ENCODE assay signal across 26 cellular contexts in the genomic region with DNA sequence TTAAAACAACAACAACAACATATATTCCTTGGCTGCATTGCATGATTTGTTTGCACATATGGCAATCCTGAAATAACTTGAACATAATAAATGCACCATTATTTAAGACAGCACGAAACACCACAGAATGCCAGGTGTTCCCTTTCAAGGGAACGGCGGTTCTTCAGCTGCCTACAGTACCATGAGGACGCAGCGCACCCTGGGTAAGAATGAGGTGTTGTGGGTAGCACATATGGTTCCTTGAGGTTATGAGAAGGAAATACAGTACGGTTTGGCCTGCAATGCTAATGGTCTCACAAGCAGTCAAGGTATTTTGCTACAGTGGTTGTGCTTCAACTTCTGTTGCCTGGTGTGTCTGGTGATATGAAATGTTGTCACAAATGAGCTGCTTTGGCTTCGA.
A peak's percentile ranks its signal among the peaks of the same experiment; 100 is the strongest.
DNase-seq lines count a peak whose midpoint lies in the region; ATAC-seq and TF ChIP-seq lines count a peak whose summit lies in the region.
"Had no signal": no experiment of that assay in that cellular context is flagged by ENCODE, and none has a peak within 500 bp of the region (broad histone marks: within the 10 kb centered on the region; RNA-seq: fewer than 3 reads in every experiment).

No MANE protein-coding gene starts in this region.

- H3K27ac ChIP-seq in IMR-90 (ENCODE audit: insufficient read depth, low read length) (no peak overlapping the region), aorta (ENCODE audit: low read depth in 1 of 2, low read length in 2 of 2) (no peak overlapping the region)
- H3K27ac ChIP-seq: HL-60, Peyer's patch had no signal

- H3K4me2 ChIP-seq in IMR-90 (ENCODE audit: low read depth, low read length) = no peak overlapping the region

- no peak overlapping the region for H2AK9ac ChIP-seq in IMR-90 (replicated peaks; ENCODE audit: low read depth, low read length, poor library complexity)

- H3K14ac ChIP-seq in IMR-90 (replicated peaks; ENCODE audit: low read depth, low read length) = no peak overlapping the region

- no CpG with 5 or more reads among the region's 7 CpGs for WGBS in IMR-90 (ENCODE audit: extremely low coverage in 2 of 2, insufficient read length in 1 of 2), 2 experiments
- WGBS in aorta, 2 donors = 91 to 94% methylated on average over 7 of the region's 7 CpGs

- H3K18ac ChIP-seq in IMR-90 (ENCODE audit: low read depth, low read length) = no peak overlapping the region

- H2BK5ac ChIP-seq in IMR-90 (ENCODE audit: low read depth, low read length, poor library complexity, severe bottlenecking) = no peak overlapping the region

- H3K9me1 ChIP-seq in IMR-90 (ENCODE audit: insufficient read depth, low read length) = peaks cover 7% of the 10 kb centered on the region

- H4K91ac ChIP-seq in IMR-90 (ENCODE audit: insufficient read depth, low read depth, low read length) = no peak overlapping the region

- CTCF ChIA-PET in IMR-90 (lab: Yijun Ruan, JAX) = no interaction called here

- no peak overlapping the region for H4K8ac ChIP-seq in IMR-90 (ENCODE audit: low read depth in 2 of 2, low read length in 2 of 2)

- no peak overlapping the region for H2BK15ac ChIP-seq in IMR-90 (ENCODE audit: low read depth, low read length)

- in situ Hi-C loops in IMR-90 (cut with MboI; ENCODE audit: low sequenced_read_pairs) = no loop called here

- H3K9ac ChIP-seq in IMR-90 (ENCODE audit: low read depth, low read length) = no peak overlapping the region

- no peak overlapping the region for H4K5ac ChIP-seq in IMR-90 (ENCODE audit: low read depth, low read length)

- peaks cover 31% of the 10 kb centered on the region for H3K36me3 ChIP-seq in IMR-90 (ENCODE audit: control insufficient read depth, insufficient read depth, low read length)
- H3K36me3 ChIP-seq in aorta (ENCODE audit: control insufficient read depth in 1 of 2, insufficient read depth in 2 of 2, low read length in 1 of 2) = no peaks in the 10 kb centered on the region
- H3K36me3 ChIP-seq: BE2C, Peyer's patch had no signal

- no peak for TF ChIP-seq RAD21 in IMR-90 (IDR thresholded peaks at IDR 0.05; ENCODE audit: low read length)

- dilution Hi-C loops in IMR-90 (cut with HindIII; ENCODE audit: low sequenced_read_pairs, unreplicated experiment) = no loop called here

- ATAC-seq in IMR-90 (ENCODE audit: low read depth) (no peak), aorta (ENCODE audit: low FRiP score) (no peak), GM21381 (IDR thresholded peaks at IDR 0.05; ENCODE audit: unreplicated experiment) (no peak), HG02938 (IDR thresholded peaks at IDR 0.05; ENCODE audit: unreplicated experiment) (no peak)
- ATAC-seq: GM12878 had no signal

- H3K23ac ChIP-seq in IMR-90 (ENCODE audit: low read depth, low read length) = no peak overlapping the region

- H3K27me3 ChIP-seq in IMR-90 (ENCODE audit: control insufficient read depth, insufficient read depth, low read length) (no peaks in the 10 kb centered on the region), aorta (ENCODE audit: control insufficient read depth in 1 of 2, insufficient read depth in 2 of 2, low read length in 1 of 2) (no peaks in the 10 kb centered on the region)
- H3K27me3 ChIP-seq: Peyer's patch had no signal

- H3K4me1 ChIP-seq in IMR-90 (ENCODE audit: control insufficient read depth, insufficient read depth, low read length) (no peaks in the 10 kb centered on the region), aorta (ENCODE audit: control insufficient read depth in 1 of 2, insufficient read depth in 2 of 2, low read length in 2 of 2) (no peaks in the 10 kb centered on the region)
- H3K4me1 ChIP-seq: BE2C, Peyer's patch had no signal

- no peak overlapping the region for H2AK5ac ChIP-seq in IMR-90 (ENCODE audit: low read depth, low read length)

- no peak overlapping the region for H3K4ac ChIP-seq in IMR-90 (ENCODE audit: low read depth, low read length)

- POLR2A ChIA-PET in IMR-90 (lab: Charles Lee; ENCODE audit: unreplicated experiment) = no interaction called here

- TF ChIP-seq CTCF in IMR-90 (conservative IDR thresholded peaks at IDR 0.05; ENCODE audit: low read depth, low read length) = no peak

- H3K9me3 ChIP-seq in IMR-90 (ENCODE audit: control insufficient read depth, insufficient read depth, low read length) (peaks cover 3% of the 10 kb centered on the region; the same call in 1 of the 2 replicates), aorta (ENCODE audit: control insufficient read depth, low read length) (no peaks in the 10 kb centered on the region)
- H3K9me3 ChIP-seq: BE2C, Peyer's patch had no signal

- no peak for TF ChIP-seq POLR2A in IMR-90 (IDR thresholded peaks at IDR 0.05; ENCODE audit: low read depth, low read length)

- no peaks in the 10 kb centered on the region for H3K79me1 ChIP-seq in IMR-90 (ENCODE audit: low read depth in 1 of 2, low read length in 2 of 2)

- no peak overlapping the region for H3K4me3 ChIP-seq in IMR-90 (ENCODE audit: insufficient read depth, low read depth, low read length)
- H3K4me3 ChIP-seq in aorta (ENCODE audit: low read length in 2 of 2) = no peak overlapping the region
- H3K4me3 ChIP-seq: GM12878, Peyer's patch had no signal

- H2BK120ac ChIP-seq in IMR-90 (ENCODE audit: low read depth, low read length) = no peak overlapping the region

- H3K56ac ChIP-seq in IMR-90 (ENCODE audit: extremely low read depth, insufficient read depth, low read length) = no peak overlapping the region

- no peaks in the 10 kb centered on the region for H4K20me1 ChIP-seq in IMR-90 (ENCODE audit: insufficient read depth, low read length)

- H2AFZ ChIP-seq in IMR-90 (replicated peaks; ENCODE audit: low read length, poor library complexity) = no peak overlapping the region

- DNase-seq in NCI-H1417 (lab: John Stamatoyannopoulos, UW) (peak in 2 of 3 experiments; percentile 3 to 58), NCI-H1417 treated with DMSO at 0.1 percent for 48 hours (lab: John Stamatoyannopoulos, UW) (no peak), COLO668 (lab: John Stamatoyannopoulos, UW; ENCODE audit: unreplicated experiment) (peak; percentile 19), IMR-90 (no peak), NCI-H748 treated with DMSO at 0.1 percent for 48 hours (lab: John Stamatoyannopoulos, UW) (peak; percentile 62), aorta (no peak)
- DNase-seq: 8988T; ACHN; BE2C; CD8-positive, alpha-beta memory T cell; DMS79; EL; GDM1; Karpas-422; MV-4-11; NCI-H1105; NCI-H1694 treated with DMSO at 0.1 percent for 48 hours; NCI-H226; NCI-H510A; Peyer's patch; SHP77 treated with DMSO at 0.1 percent for 48 hours; T-helper 1 cell had no signal

- intact Hi-C loops in IMR-90 (cut with micrococcal nuclease) (no loop called here), aorta (cut with DNase I) (no loop called here)

- no peak overlapping the region for H2BK20ac ChIP-seq in IMR-90 (ENCODE audit: low read depth, low read length)

- BruUV-seq in IMR-90 (replicated peaks; lab: Mats Ljungman, UMichigan) = TSS peak; percentile 92

TF ChIP-seq in IMR-90, 13 proteins besides CTCF, POLR2A, EP300 and RAD21:
- TF ChIP-seq MAFK (IDR thresholded peaks at IDR 0.05; ENCODE audit: low read depth, low read length) = no peak
- TF ChIP-seq BHLHE40 (IDR thresholded peaks at IDR 0.05; ENCODE audit: low read depth, low read length) = no peak
- no peak for TF ChIP-seq SMC3 (IDR thresholded peaks at IDR 0.05; ENCODE audit: low read depth, low read length)
- no peak for TF ChIP-seq ELK1 (IDR thresholded peaks at IDR 0.05; ENCODE audit: borderline replicate concordance, low read depth, low read length)
- TF ChIP-seq RFX5 (IDR thresholded peaks at IDR 0.05; ENCODE audit: low read depth, low read length) = no peak
- no peak for TF ChIP-seq FOS (IDR thresholded peaks at IDR 0.05; ENCODE audit: low read depth, low read length)
- TF ChIP-seq RCOR1 (IDR thresholded peaks at IDR 0.05; ENCODE audit: insufficient replicate concordance, low read length) = no peak
- no peak for TF ChIP-seq USF2 (IDR thresholded peaks at IDR 0.05; ENCODE audit: low read depth, low read length)
- no peak for TF ChIP-seq CHD1 (IDR thresholded peaks at IDR 0.05; ENCODE audit: low read depth, low read length)
- TF ChIP-seq MAZ (IDR thresholded peaks at IDR 0.05; ENCODE audit: borderline replicate concordance, low read depth, low read length) = no peak
- no peak for TF ChIP-seq NFE2L2 (IDR thresholded peaks at IDR 0.05; ENCODE audit: low read depth, low read length)
- TF ChIP-seq CEBPB (IDR thresholded peaks at IDR 0.05; ENCODE audit: low read depth, low read length) = no peak
- TF ChIP-seq MXI1 (IDR thresholded peaks at IDR 0.05; ENCODE audit: borderline replicate concordance, low read depth, low read length) = no peak

Comparison
In these comparisons a context has a peak if more than half of its experiments do, and no peak if none do; other contexts are left out.
1. DNase-seq: peak in NCI-H1417 (2 of 3), COLO668 (single experiment) and NCI-H748 treated with DMSO at 0.1 percent for 48 hours (single experiment); none in NCI-H1417 treated with DMSO at 0.1 percent for 48 hours (single experiment), IMR-90 (single experiment) and aorta (0 of 2).